Comparison of ENCODE assay signal across 11 cellular contexts in the genomic region with DNA sequence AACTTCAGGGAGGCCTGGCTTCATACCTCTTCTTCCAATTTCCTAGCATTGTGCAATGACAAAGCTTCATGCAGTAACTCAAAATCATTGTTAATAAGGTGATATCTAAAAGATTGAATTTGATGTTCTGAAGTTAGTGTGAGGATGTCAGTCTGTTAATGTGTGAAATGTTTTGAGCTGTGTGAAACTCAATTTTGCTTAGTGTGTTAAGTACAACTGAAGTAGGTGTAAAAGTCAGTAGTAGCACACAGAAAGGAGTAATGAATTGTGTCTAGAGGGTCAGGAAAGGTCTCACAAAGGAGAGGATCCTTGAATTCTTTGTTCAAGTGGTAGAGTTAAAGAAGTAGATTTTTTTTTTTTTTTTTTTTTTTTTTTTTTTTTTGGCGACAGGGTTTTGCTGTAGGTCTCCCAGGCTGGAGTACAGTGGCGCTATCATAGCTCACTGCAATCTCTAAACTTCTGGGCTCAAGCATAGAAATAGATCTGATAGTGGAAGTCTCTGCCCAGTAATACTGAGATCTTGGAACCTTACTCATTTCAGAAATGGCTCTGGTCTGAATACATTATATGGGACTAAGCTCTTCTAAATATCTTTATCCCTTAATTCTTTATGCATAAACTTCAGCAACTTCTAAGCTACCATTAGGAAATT.
DNase-seq lines count a peak whose midpoint lies in the region; ATAC-seq and TF ChIP-seq lines count a peak whose summit lies in the region.
"Had no signal": no experiment of that assay in that cellular context is flagged by ENCODE, and none has a peak within 500 bp of the region (broad histone marks: within the 10 kb centered on the region; RNA-seq: fewer than 3 reads in every experiment).

No MANE protein-coding gene starts in this region.

- H3K4me3 Mint-ChIP-seq in activated naive CD8-positive, alpha-beta T cell treated with anti-CD3 and anti-CD28 coated beads for 36 hours, result no peak overlapping the region
- H3K4me3 Mint-ChIP-seq: T-helper 1 cell treated with Interleukin-12 subunit alpha and Interleukin-12 subunit beta and Interleukin-4 antibody, amounts not matched to agents 30 μg/mL and 1 μg/mL, for 36 hours had no signal

- peaks cover 37% of the 10 kb centered on the region for H3K36me3 Mint-ChIP-seq in activated naive CD8-positive, alpha-beta T cell treated with anti-CD3 and anti-CD28 coated beads for 36 hours

- no peaks in the 10 kb centered on the region for H3K27me3 Mint-ChIP-seq in activated naive CD8-positive, alpha-beta T cell treated with anti-CD3 and anti-CD28 coated beads for 36 hours

- peaks cover 71% of the 10 kb centered on the region for H3K4me1 Mint-ChIP-seq in activated naive CD8-positive, alpha-beta T cell treated with anti-CD3 and anti-CD28 coated beads for 36 hours

- TF ChIP-seq CTCF in GM13976 (IDR thresholded peaks at IDR 0.05; ENCODE audit: borderline replicate concordance, control extremely low read depth, extremely low read depth, insufficient read depth, missing control alignments), result no peak

- ATAC-seq in GM18517 (IDR thresholded peaks at IDR 0.05; ENCODE audit: unreplicated experiment) (peak; percentile 80), GM21390 (IDR thresholded peaks at IDR 0.05; ENCODE audit: unreplicated experiment) (peak; percentile 82), HG03095 (IDR thresholded peaks at IDR 0.05; ENCODE audit: unreplicated experiment) (peak; percentile 81)

- no peak for DNase-seq in activated naive CD8-positive, alpha-beta T cell treated with anti-CD3 and anti-CD28 coated beads for 36 hours
- DNase-seq in NCI-H2107 (lab: John Stamatoyannopoulos, UW) (no peak), GM13976 (ENCODE audit: low spot score) (no peak), HuH-7.5 (ENCODE audit: low spot score) (no peak)
- no peak for DNase-seq in stimulated activated CD4-positive, alpha-beta T cell treated with anti-CD3 and anti-CD28 coated beads, Interleukin-1b, Interleukin-23, amount 100 ng/mL, for 48 hours
- DNase-seq: kidney, NCI-H510A had no signal

- peak overlapping the region; percentile 0 for H3K27ac Mint-ChIP-seq in activated naive CD8-positive, alpha-beta T cell treated with anti-CD3 and anti-CD28 coated beads for 36 hours
- H3K27ac Mint-ChIP-seq: T-helper 1 cell treated with Interleukin-12 subunit alpha and Interleukin-12 subunit beta and Interleukin-4 antibody, amounts not matched to agents 30 μg/mL and 1 μg/mL, for 36 hours had no signal

- no peaks in the 10 kb centered on the region for H3K9me3 Mint-ChIP-seq in activated naive CD8-positive, alpha-beta T cell treated with anti-CD3 and anti-CD28 coated beads for 36 hours
- H3K9me3 Mint-ChIP-seq: T-helper 1 cell treated with Interleukin-12 subunit alpha and Interleukin-12 subunit beta and Interleukin-4 antibody, amounts not matched to agents 30 μg/mL and 1 μg/mL, for 36 hours had no signal

- in situ Hi-C loops in GM13976 (cut with MboI; ENCODE audit: low sequenced_read_pairs, unreplicated experiment), result no loop called here
